ENCODE assay signal across 12 cellular contexts in genomic region chr11:46697303-46697702, GRCh38. TPM values are rescaled to one million over a fixed set of nuclear protein-coding genes. Genes with fewer than 3 reads are reported as not detected.
DNase-seq lines count a peak whose midpoint lies in the region; ATAC-seq and TF ChIP-seq lines count a peak whose summit lies in the region.
"Had no signal": no experiment of that assay in that cellular context is flagged by ENCODE, and none has a peak within 500 bp of the region (broad histone marks: within the 10 kb centered on the region; RNA-seq: fewer than 3 reads in every experiment).

No MANE protein-coding gene starts in this region.

- no peaks in the 10 kb centered on the region for H3K9me3 Mint-ChIP-seq in immature natural killer cell

- in situ Hi-C loops in ACHN (cut with HindIII; ENCODE audit: low pct_ligation_motif_present, low pct_unique_long_range_greater_than_20kb, low sequenced_read_pairs) = no loop called here

- no peaks in the 10 kb centered on the region for H3K27me3 ChIP-seq in smooth muscle cell (ENCODE audit: low read depth)

- peaks cover 2 to 10% (median 6%) of the 10 kb centered on the region in 3 donors for H3K27me3 Mint-ChIP-seq in immature natural killer cell (ENCODE audit: low read depth in 3 of 3)

- peaks cover 8% of the 10 kb centered on the region for H3K4me1 ChIP-seq in smooth muscle cell (ENCODE audit: low read depth)

- no peak for ATAC-seq in left lobe of liver

- H3K4me1 Mint-ChIP-seq in immature natural killer cell = peaks cover 64 to 69% of the 10 kb centered on the region in 2 donors

- no peaks in the 10 kb centered on the region for H3K36me3 ChIP-seq in smooth muscle cell (ENCODE audit: low read depth)

- peak; percentile 14 for DNase-seq in DMS53 (lab: John Stamatoyannopoulos, UW)
- no peak for DNase-seq in DMS53 treated with DMSO at 0.1 percent for 48 hours (lab: John Stamatoyannopoulos, UW; ENCODE audit: unreplicated experiment)
- DNase-seq in amygdala (lab: John Stamatoyannopoulos, UW) = peak in 42 of 56 donors; percentile 22 to 85 (median 48)
- DNase-seq in immature natural killer cell = no peak
- no peak for DNase-seq in smooth muscle cell (lab: John Stamatoyannopoulos, UW; ENCODE audit: unreplicated experiment)
- DNase-seq in ACHN = no peak
- DNase-seq in stimulated activated naive CD4-positive, alpha-beta T cell treated with Interleukin-2 at 50 U/mL for 16 hours (lab: John Stamatoyannopoulos, UW) = no peak
- no peak for DNase-seq in left lobe of liver (ENCODE audit: low spot score)
- DNase-seq: 8988T, NCI-H1694 had no signal

- peak overlapping the region; percentile 11 for H3K4me2 ChIP-seq in smooth muscle cell

- no peak overlapping the region for H3K9ac ChIP-seq in smooth muscle cell (ENCODE audit: low read depth)

- H3K4me3 ChIP-seq in smooth muscle cell = no peak overlapping the region

- no peak for TF ChIP-seq CTCF in smooth muscle cell (IDR thresholded peaks at IDR 0.05; ENCODE audit: borderline replicate concordance, insufficient read depth, poor library complexity, severe bottlenecking)

- peaks cover 14% of the 10 kb centered on the region for H4K20me1 ChIP-seq in smooth muscle cell (ENCODE audit: low read depth)

- WGBS in smooth muscle cell (ENCODE audit: low lambda C conversion rate) = 45% methylated on average over 3 of the region's 3 CpGs

- peak overlapping the region; percentile 96 for H3K27ac ChIP-seq in smooth muscle cell (ENCODE audit: low read depth)
- H3K27ac ChIP-seq: epithelial cell of prostate had no signal

- peaks cover 8% of the 10 kb centered on the region for H3F3A ChIP-seq in smooth muscle cell (ENCODE audit: low read depth)

- H3K79me2 ChIP-seq in smooth muscle cell (ENCODE audit: low read depth) = peaks cover 37% of the 10 kb centered on the region

- H2AFZ ChIP-seq in smooth muscle cell (ENCODE audit: low read depth) = no peak overlapping the region

- peak overlapping the region in 3 of 5 donors; percentile 31 to 39 (median 34) for H3K4me3 Mint-ChIP-seq in immature natural killer cell

- H3K9me3 ChIP-seq in smooth muscle cell (replicated peaks; ENCODE audit: low read depth) = no peaks in the 10 kb centered on the region

- peaks cover 0 to 10% (median 4%) of the 10 kb centered on the region in 3 donors for H3K36me3 Mint-ChIP-seq in immature natural killer cell

- H3K27ac Mint-ChIP-seq in immature natural killer cell = peak overlapping the region in 4 of 6 donors; percentile 3 to 59 (median 44)

RNA-seq across cellular contexts. Expression of gene ARHGAP1, which starts 3.1 kb away (rescaled TPM):
- polyA plus RNA-seq in immature natural killer cell (100 to 1,000 TPM in 1 of 3 donors, 10 to 100 TPM in 2; 38.6 to 104 (median 60.4) TPM), smooth muscle cell (92.8 and 98.4 TPM in 2 replicates)
- total RNA-seq in smooth muscle cell (31.0 and 40.9 TPM in 2 replicates), left lobe of liver (29.3 TPM)

RNA-seq across cellular contexts. Expression of gene ZNF408, which starts 3.5 kb away (rescaled TPM):
- 10 to 100 TPM in 1 of 3 donors, 1 to 10 TPM in 2; 9.1 to 14.6 (median 9.5) TPM for polyA plus RNA-seq in immature natural killer cell
- total RNA-seq in smooth muscle cell = 6.2 and 13.3 TPM in 2 replicates
- 15.8 and 24.1 TPM in 2 replicates for polyA plus RNA-seq in smooth muscle cell
- 9.4 TPM for total RNA-seq in left lobe of liver

RNA-seq across cellular contexts. Expression of gene F2, which starts 21.7 kb away (rescaled TPM):
- polyA plus RNA-seq in immature natural killer cell (not detected), smooth muscle cell (0.21 TPM in 1 of 2 replicates, not detected in the other)
- total RNA-seq in smooth muscle cell (0.27 TPM in 1 of 2 replicates, not detected in the other), left lobe of liver (1,408 TPM)
- total RNA-seq: mononuclear cell had no signal

Comparison
In these comparisons a context has a peak if more than half of its experiments do, and no peak if none do; other contexts are left out.
1. DNase-seq: peak in DMS53 (single experiment) and amygdala (42 of 56); none in DMS53 treated with DMSO at 0.1 percent for 48 hours (single experiment), immature natural killer cell (0 of 3), smooth muscle cell (single experiment), ACHN (single experiment), stimulated activated naive CD4-positive, alpha-beta T cell treated with Interleukin-2 at 50 U/mL for 16 hours (single experiment) and left lobe of liver (single experiment).
2. RNA of gene F2, which starts 21.7 kb away (total RNA-seq): 1,408 TPM in left lobe of liver (single experiment); 0.27 TPM in smooth muscle cell; every median in the first group is over 1,000 times any median in the second.